ENCODE assay signal across 1 cellular context in the genomic region with DNA sequence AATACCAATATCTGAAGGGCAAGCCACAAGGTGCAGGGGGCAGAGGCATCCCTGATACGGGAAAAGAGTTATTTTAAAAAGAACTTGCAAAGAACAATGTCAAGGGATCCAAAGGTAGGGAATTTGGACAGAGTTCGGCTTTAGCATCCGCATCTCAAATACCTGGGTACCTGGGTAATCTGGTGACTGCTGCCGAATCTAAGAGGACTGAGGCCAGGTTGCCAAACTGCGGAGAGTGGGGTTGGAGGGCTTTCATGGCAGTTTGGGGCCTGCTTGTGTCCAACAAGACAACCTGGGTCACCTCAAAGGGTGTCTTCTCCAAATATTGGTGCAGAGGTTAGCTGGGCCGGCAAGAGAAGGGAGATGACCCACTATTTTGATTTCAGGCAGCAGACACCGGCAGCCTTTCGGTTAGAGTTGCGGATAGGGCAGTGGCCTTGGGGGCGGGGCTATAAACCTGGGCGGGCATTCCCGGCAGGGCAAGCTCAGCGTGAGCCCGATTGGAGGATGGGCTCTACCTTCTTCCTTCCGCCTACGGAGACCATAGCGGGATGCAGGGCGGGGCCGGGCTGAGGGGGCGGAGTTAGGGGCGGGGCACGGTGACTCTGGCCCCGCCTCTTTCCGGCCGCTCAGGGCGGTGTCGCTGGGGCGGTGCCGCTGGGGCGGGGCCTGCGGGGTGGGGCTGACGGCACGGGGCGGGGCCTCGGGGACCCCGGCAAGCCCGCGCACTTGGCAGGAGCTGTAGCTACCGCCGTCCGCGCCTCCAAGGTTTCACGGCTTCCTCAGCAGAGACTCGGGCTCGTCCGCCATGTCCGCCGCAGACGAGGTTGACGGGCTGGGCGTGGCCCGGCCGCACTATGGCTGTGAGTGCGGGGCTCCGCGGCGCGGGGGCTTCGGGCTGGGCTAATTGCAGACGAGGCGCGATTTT.
TF ChIP-seq lines count a peak whose summit lies in the region.

A gene with protein sequence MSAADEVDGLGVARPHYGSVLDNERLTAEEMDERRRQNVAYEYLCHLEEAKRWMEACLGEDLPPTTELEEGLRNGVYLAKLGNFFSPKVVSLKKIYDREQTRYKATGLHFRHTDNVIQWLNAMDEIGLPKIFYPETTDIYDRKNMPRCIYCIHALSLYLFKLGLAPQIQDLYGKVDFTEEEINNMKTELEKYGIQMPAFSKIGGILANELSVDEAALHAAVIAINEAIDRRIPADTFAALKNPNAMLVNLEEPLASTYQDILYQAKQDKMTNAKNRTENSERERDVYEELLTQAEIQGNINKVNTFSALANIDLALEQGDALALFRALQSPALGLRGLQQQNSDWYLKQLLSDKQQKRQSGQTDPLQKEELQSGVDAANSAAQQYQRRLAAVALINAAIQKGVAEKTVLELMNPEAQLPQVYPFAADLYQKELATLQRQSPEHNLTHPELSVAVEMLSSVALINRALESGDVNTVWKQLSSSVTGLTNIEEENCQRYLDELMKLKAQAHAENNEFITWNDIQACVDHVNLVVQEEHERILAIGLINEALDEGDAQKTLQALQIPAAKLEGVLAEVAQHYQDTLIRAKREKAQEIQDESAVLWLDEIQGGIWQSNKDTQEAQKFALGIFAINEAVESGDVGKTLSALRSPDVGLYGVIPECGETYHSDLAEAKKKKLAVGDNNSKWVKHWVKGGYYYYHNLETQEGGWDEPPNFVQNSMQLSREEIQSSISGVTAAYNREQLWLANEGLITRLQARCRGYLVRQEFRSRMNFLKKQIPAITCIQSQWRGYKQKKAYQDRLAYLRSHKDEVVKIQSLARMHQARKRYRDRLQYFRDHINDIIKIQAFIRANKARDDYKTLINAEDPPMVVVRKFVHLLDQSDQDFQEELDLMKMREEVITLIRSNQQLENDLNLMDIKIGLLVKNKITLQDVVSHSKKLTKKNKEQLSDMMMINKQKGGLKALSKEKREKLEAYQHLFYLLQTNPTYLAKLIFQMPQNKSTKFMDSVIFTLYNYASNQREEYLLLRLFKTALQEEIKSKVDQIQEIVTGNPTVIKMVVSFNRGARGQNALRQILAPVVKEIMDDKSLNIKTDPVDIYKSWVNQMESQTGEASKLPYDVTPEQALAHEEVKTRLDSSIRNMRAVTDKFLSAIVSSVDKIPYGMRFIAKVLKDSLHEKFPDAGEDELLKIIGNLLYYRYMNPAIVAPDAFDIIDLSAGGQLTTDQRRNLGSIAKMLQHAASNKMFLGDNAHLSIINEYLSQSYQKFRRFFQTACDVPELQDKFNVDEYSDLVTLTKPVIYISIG (N-terminal part only) (plus strand): TSS at position 709 of the 928 bp plus-strand sequence. CDS start 100 bp downstream, at position 809.

TF ChIP-seq in A549, 52 proteins besides CTCF, POLR2A, EP300 and RAD21 (continued from another document):
- TF ChIP-seq, protein P1, sequence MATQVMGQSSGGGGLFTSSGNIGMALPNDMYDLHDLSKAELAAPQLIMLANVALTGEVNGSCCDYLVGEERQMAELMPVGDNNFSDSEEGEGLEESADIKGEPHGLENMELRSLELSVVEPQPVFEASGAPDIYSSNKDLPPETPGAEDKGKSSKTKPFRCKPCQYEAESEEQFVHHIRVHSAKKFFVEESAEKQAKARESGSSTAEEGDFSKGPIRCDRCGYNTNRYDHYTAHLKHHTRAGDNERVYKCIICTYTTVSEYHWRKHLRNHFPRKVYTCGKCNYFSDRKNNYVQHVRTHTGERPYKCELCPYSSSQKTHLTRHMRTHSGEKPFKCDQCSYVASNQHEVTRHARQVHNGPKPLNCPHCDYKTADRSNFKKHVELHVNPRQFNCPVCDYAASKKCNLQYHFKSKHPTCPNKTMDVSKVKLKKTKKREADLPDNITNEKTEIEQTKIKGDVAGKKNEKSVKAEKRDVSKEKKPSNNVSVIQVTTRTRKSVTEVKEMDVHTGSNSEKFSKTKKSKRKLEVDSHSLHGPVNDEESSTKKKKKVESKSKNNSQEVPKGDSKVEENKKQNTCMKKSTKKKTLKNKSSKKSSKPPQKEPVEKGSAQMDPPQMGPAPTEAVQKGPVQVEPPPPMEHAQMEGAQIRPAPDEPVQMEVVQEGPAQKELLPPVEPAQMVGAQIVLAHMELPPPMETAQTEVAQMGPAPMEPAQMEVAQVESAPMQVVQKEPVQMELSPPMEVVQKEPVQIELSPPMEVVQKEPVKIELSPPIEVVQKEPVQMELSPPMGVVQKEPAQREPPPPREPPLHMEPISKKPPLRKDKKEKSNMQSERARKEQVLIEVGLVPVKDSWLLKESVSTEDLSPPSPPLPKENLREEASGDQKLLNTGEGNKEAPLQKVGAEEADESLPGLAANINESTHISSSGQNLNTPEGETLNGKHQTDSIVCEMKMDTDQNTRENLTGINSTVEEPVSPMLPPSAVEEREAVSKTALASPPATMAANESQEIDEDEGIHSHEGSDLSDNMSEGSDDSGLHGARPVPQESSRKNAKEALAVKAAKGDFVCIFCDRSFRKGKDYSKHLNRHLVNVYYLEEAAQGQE (IDR thresholded peaks at IDR 0.05): no peak
- peak; percentile 73; the same call in 1 of the 3 replicates for TF ChIP-seq BCL3 (IDR thresholded peaks at IDR 0.05)
- no peak for TF ChIP-seq RNF2 (IDR thresholded peaks at IDR 0.05; ENCODE audit: borderline replicate concordance, low read depth)
- TF ChIP-seq E2F6 (IDR thresholded peaks at IDR 0.05; ENCODE audit: borderline replicate concordance, low read depth): peak; percentile 36; the same call in 1 of the 2 replicates
- TF ChIP-seq CBX2 (IDR thresholded peaks at IDR 0.05; ENCODE audit: borderline replicate concordance, low read depth): no peak
- TF ChIP-seq USF2 (IDR thresholded peaks at IDR 0.05): no peak
- TF ChIP-seq HOXA7 (CRISPR knock-in tag; IDR thresholded peaks at IDR 0.05): no peak
- TF ChIP-seq KDM1A (IDR thresholded peaks at IDR 0.05; ENCODE audit: low read depth): no peak
- TF ChIP-seq CHD4 (IDR thresholded peaks at IDR 0.05; ENCODE audit: borderline replicate concordance): no peak
- TF ChIP-seq MAZ (IDR thresholded peaks at IDR 0.05; ENCODE audit: borderline replicate concordance, low read depth, low read length): no peak
- no peak for TF ChIP-seq TP53 (CRISPR knock-in tag; IDR thresholded peaks at IDR 0.05)
- TF ChIP-seq FOSB (CRISPR knock-in tag; IDR thresholded peaks at IDR 0.05): no peak
- no peak for TF ChIP-seq PBX3 (IDR thresholded peaks at IDR 0.05)
- no peak for TF ChIP-seq CHD2 (IDR thresholded peaks at IDR 0.05; ENCODE audit: low read length, partially characterized antibody)
- TF ChIP-seq JUN (IDR thresholded peaks at IDR 0.05): peak; percentile 73 to 96
